10 cellular contexts compared by ENCODE assay signal in the genomic region with DNA sequence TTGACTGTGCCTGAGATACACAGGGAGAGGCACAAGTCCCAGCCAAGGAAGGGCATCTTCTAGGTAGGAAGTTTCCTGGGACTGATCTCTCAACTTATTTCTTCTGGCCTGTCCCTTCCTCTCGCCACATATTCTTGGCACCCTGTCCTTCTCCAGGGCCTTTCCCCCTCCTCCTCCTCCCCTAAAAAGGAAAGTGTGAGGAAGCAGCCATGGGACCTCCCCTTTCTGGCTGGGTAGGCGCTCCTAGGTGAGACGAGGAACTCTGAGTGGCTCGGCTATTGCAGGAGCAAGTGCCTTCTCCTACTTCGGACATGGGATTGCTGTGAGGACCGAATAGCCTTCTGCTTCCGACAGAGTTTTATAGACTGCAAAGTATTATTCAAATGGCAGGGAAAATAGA. TPM values are rescaled to one million over a fixed set of nuclear protein-coding genes. Genes with fewer than 3 reads are reported as not detected.
A peak's percentile ranks its signal among the peaks of the same experiment; 100 is the strongest.
DNase-seq lines count a peak whose midpoint lies in the region; ATAC-seq and TF ChIP-seq lines count a peak whose summit lies in the region.
"Had no signal": no experiment of that assay in that cellular context is flagged by ENCODE, and none has a peak within 500 bp of the region (broad histone marks: within the 10 kb centered on the region; RNA-seq: fewer than 3 reads in every experiment).

No MANE protein-coding gene starts in this region.

- peaks cover 19 to 20% of the 10 kb centered on the region in 2 donors for H3K4me1 Mint-ChIP-seq in immature natural killer cell

- H3K27ac ChIP-seq in RWPE2 (ENCODE audit: poor library complexity, severe bottlenecking) (peak overlapping the region; percentile 14), thyroid gland (peak overlapping the region; percentile 53 to 74 (median 59))

- TF ChIP-seq CTCF in RWPE2 (IDR thresholded peaks at IDR 0.05; ENCODE audit: poor library complexity, severe bottlenecking) (no peak), thyroid gland (IDR thresholded peaks at IDR 0.05) (no peak)

- no peak for TF ChIP-seq POLR2A in thyroid gland (IDR thresholded peaks at IDR 0.05)

- H3K27me3 Mint-ChIP-seq in immature natural killer cell (ENCODE audit: low read depth in 3 of 3), result peaks cover 1 to 3% (median 2%) of the 10 kb centered on the region in 3 donors
- H3K27me3 Mint-ChIP-seq: stimulated activated naive CD8-positive, alpha-beta T cell treated with anti-CD3 and anti-CD28 coated beads, Interleukin-15, Interleukin-2, amounts not matched to agents 100 ng/mL and 50 ng/mL, for 24 hours had no signal

- 51 to 62% methylated on average over 7 of the region's 7 CpGs for WGBS in thyroid gland, 2 donors

- H3K4me1 ChIP-seq in RWPE2 (ENCODE audit: insufficient read depth, poor library complexity, severe bottlenecking) (peaks cover 6% of the 10 kb centered on the region), thyroid gland (peaks cover 0 to 24% of the 10 kb centered on the region in 2 donors)

- intact Hi-C loops in thyroid gland (cut with DNase I), result loop anchor here (5.0 kb wide), 1 partner anchor 40 kb away; the partner anchor contains the start of gene C1orf115

- peak overlapping the region in 3 of 6 donors; percentile 23 to 48 (median 41) for H3K27ac Mint-ChIP-seq in immature natural killer cell
- H3K27ac Mint-ChIP-seq: stimulated activated naive CD8-positive, alpha-beta T cell treated with anti-CD3 and anti-CD28 coated beads, Interleukin-15, Interleukin-2, amounts not matched to agents 100 ng/mL and 50 ng/mL, for 24 hours had no signal

- H3K4me3 ChIP-seq in RWPE2 (ENCODE audit: severe bottlenecking), result no peak overlapping the region
- H3K4me3 ChIP-seq in thyroid gland (replicated peaks in 1 of 3), result no peak overlapping the region
- H3K4me3 ChIP-seq: MG63 had no signal

- no peaks in the 10 kb centered on the region for H3K9me3 Mint-ChIP-seq in immature natural killer cell

- DNase-seq in DMS53 (lab: John Stamatoyannopoulos, UW), result peak; percentile 31
- no peak for DNase-seq in DMS53 treated with DMSO at 0.1 percent for 48 hours (lab: John Stamatoyannopoulos, UW; ENCODE audit: unreplicated experiment)
- no peak for DNase-seq in RWPE2 (ENCODE audit: low spot score)
- DNase-seq in immature natural killer cell, result no peak
- peak; percentile 36 to 61 for DNase-seq in thyroid gland
- no peak for DNase-seq in NCI-H1930 (lab: John Stamatoyannopoulos, UW)
- no peak for DNase-seq in stimulated activated CD4-positive, alpha-beta T cell treated with anti-CD3 and anti-CD28 coated beads, Interleukin-2, amount 100 ng/mL, for 48 hours

- H3K4me3 Mint-ChIP-seq in immature natural killer cell, result peak overlapping the region in 4 of 5 donors; percentile 58 to 78 (median 74)
- H3K4me3 Mint-ChIP-seq: stimulated activated naive CD8-positive, alpha-beta T cell treated with anti-CD3 and anti-CD28 coated beads, Interleukin-15, Interleukin-2, amounts not matched to agents 100 ng/mL and 50 ng/mL, for 24 hours had no signal

- H3K36me3 ChIP-seq in RWPE2 (ENCODE audit: low read depth), result no peaks in the 10 kb centered on the region
- no peaks in the 10 kb centered on the region for H3K36me3 ChIP-seq in thyroid gland
- H3K36me3 ChIP-seq: MG63 had no signal

- no peaks in the 10 kb centered on the region for H3K27me3 ChIP-seq in RWPE2 (ENCODE audit: insufficient read depth, poor library complexity, severe bottlenecking)
- no peaks in the 10 kb centered on the region for H3K27me3 ChIP-seq in thyroid gland
- H3K27me3 ChIP-seq: MG63 had no signal

- ATAC-seq in RWPE2 (ENCODE audit: low read depth), result no peak
- ATAC-seq in GM21360 (IDR thresholded peaks at IDR 0.05; ENCODE audit: unreplicated experiment), result no peak

- H3K9me3 ChIP-seq in RWPE2 (ENCODE audit: severe bottlenecking) (no peaks in the 10 kb centered on the region), thyroid gland (no peaks in the 10 kb centered on the region)
- H3K9me3 ChIP-seq: MG63 had no signal

- H3K36me3 Mint-ChIP-seq in immature natural killer cell, result no peaks in the 10 kb centered on the region

RNA-seq across cellular contexts. Expression of gene MTARC2, which starts 15.5 kb away (rescaled TPM):
- polyA plus RNA-seq in immature natural killer cell, result 1 to 10 TPM in 2 of 3 donors, under 1 TPM in 1; 0.28 to 2.3 (median 1.5) TPM
- total RNA-seq in thyroid gland, result 10 to 100 TPM; 69.5 to 81.3 (median 75.8) TPM

RNA-seq across cellular contexts. Expression of gene C1orf115, which starts 42.5 kb away (rescaled TPM):
- polyA plus RNA-seq in immature natural killer cell, result 1 to 10 TPM in 1 of 3 donors, under 1 TPM in 1, not detected in 1; 0.12 to 1.5 TPM
- total RNA-seq in thyroid gland, result 10 to 100 TPM; 24.3 to 41.4 (median 31.1) TPM

RNA-seq across cellular contexts. Expression of gene MTARC1, which starts 54.1 kb away (rescaled TPM):
- under 1 TPM in 1 of 3 donors, not detected in 2; 0.37 TPM for polyA plus RNA-seq in immature natural killer cell
- total RNA-seq in thyroid gland, result 10 to 100 TPM; 44.0 to 96.5 (median 59.7) TPM

Comparison
In these comparisons a context has a peak if more than half of its experiments do, and no peak if none do; other contexts are left out.
1. DNase-seq: peak in DMS53 (single experiment) and thyroid gland (2 of 2); none in DMS53 treated with DMSO at 0.1 percent for 48 hours (single experiment), RWPE2 (single experiment), immature natural killer cell (0 of 3), NCI-H1930 (0 of 2) and stimulated activated CD4-positive, alpha-beta T cell treated with anti-CD3 and anti-CD28 coated beads, Interleukin-2, amount 100 ng/mL, for 48 hours (0 of 2).